Comparison of ENCODE assay signal across 8 cellular contexts in the genomic region with DNA sequence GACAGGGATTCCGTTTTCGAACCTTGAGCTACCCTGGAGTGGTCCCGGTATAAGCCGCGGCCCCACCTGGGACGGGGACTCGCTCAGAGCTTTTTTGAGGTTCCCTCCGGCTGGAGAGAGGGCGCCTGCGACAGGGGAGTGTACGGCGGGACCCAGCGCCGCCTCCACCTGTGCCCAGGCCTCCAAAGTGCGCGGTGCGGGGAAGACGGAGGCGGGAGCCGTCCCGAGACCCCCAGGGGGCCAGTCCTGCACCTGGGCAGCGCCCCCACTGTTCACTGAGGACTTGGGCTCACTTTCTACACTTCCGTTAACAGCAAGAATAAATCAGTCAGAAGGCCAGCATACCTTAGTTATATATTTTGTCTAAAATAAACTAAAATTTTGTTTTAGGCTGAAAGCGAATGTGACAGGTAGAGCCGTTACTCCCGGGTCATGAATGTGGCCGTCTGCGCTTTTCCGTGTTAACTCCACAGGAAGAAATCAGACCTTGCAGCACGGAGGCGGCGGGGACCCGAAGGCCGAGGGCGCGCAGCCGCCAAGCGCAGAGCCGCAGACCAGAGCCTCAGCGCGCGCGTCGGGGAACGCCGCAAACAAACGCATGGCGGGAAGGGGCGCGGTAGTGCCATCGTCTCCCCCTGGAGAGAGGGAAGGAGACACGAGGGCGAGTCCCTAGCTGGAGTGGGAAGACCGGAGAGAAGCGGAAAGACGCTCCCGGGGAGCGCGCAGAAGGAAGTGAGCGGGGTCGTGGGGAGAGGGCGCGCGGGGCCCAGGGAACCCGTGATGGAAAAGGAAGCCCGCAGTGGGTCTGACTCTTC. TPM values are rescaled to one million over a fixed set of nuclear protein-coding genes. Genes with fewer than 3 reads are reported as not detected.
DNase-seq lines count a peak whose midpoint lies in the region; ATAC-seq and TF ChIP-seq lines count a peak whose summit lies in the region.

No MANE protein-coding gene starts in this region.

- no peaks in the 10 kb centered on the region for H3K36me3 ChIP-seq in A673 (ENCODE audit: insufficient read depth, low read length, poor library complexity, severe bottlenecking)
- H3K36me3 ChIP-seq in KOPT-K1 (ENCODE audit: insufficient read depth, low read length) = no peaks in the 10 kb centered on the region
- no peaks in the 10 kb centered on the region for H3K36me3 ChIP-seq in heart right ventricle
- no peaks in the 10 kb centered on the region for H3K36me3 ChIP-seq in sigmoid colon

- H3K4me1 Mint-ChIP-seq in activated naive CD4-positive, alpha-beta T cell treated with anti-CD3 and anti-CD28 coated beads, Interleukin-2, amount 10 ng/mL, durations not matched to agents 7 days and 5 days = peaks cover 36% of the 10 kb centered on the region

- H3K27ac ChIP-seq in A673 (ENCODE audit: low read depth, low read length, poor library complexity, severe bottlenecking) = peak overlapping the region; percentile 84
- peak overlapping the region; percentile 85 for H3K27ac ChIP-seq in KOPT-K1 (ENCODE audit: low read depth, low read length, poor library complexity, severe bottlenecking)
- peak overlapping the region in 9 of 10 donors; percentile 80 to 96 (median 92) for H3K27ac ChIP-seq in heart right ventricle
- H3K27ac ChIP-seq in sigmoid colon = peak overlapping the region; percentile 82 to 93 (median 90)

- CTCF ChIA-PET in A673 (lab: Charles Lee) = no interaction called here
- CTCF ChIA-PET in activated naive CD4-positive, alpha-beta T cell treated with anti-CD3 and anti-CD28 coated beads, Interleukin-2, amount 10 ng/mL, durations not matched to agents 7 days and 5 days (lab: Charles Lee) = interaction anchor here (0.6 to 4.4 kb wide), 6 partner anchors 13 to 53 kb away, joined by 3 to 22 read pairs (median 4); a partner anchor contains a TSS

- H3K27me3 ChIP-seq in A673 (replicated peaks; ENCODE audit: insufficient read depth, low read depth, low read length, poor library complexity) = no peaks in the 10 kb centered on the region
- H3K27me3 ChIP-seq in heart right ventricle = peaks cover 0 to 5% (median 0%) of the 10 kb centered on the region in 7 donors
- H3K27me3 ChIP-seq in sigmoid colon = no peaks in the 10 kb centered on the region

- H3K9me3 Mint-ChIP-seq in activated naive CD4-positive, alpha-beta T cell treated with anti-CD3 and anti-CD28 coated beads, Interleukin-2, amount 10 ng/mL, durations not matched to agents 7 days and 5 days = no peaks in the 10 kb centered on the region

- H3K36me3 Mint-ChIP-seq in activated naive CD4-positive, alpha-beta T cell treated with anti-CD3 and anti-CD28 coated beads, Interleukin-2, amount 10 ng/mL, durations not matched to agents 7 days and 5 days = peaks cover 11% of the 10 kb centered on the region

- WGBS in heart right ventricle, 2 donors = 0% methylated on average over 66 of the region's 66 CpGs
- WGBS in sigmoid colon, 2 donors = 0 to 1% methylated on average over 66 of the region's 66 CpGs

- H3K9me3 ChIP-seq in A673 (ENCODE audit: low read depth, low read length, poor library complexity, severe bottlenecking) (no peaks in the 10 kb centered on the region), KOPT-K1 (ENCODE audit: insufficient read depth, low read length, poor library complexity, severe bottlenecking) (no peaks in the 10 kb centered on the region), heart right ventricle (no peaks in the 10 kb centered on the region), sigmoid colon (no peaks in the 10 kb centered on the region)

- no peak for TF ChIP-seq EP300 in sigmoid colon (IDR thresholded peaks at IDR 0.05)

- H3K27ac Mint-ChIP-seq in activated naive CD4-positive, alpha-beta T cell treated with anti-CD3 and anti-CD28 coated beads, Interleukin-2, amount 10 ng/mL, durations not matched to agents 7 days and 5 days = peak overlapping the region; percentile 95

- no TSS peak for BruUV-seq in A673 (replicated peaks; lab: Mats Ljungman, UMichigan)

- TF ChIP-seq CTCF in A673 (conservative IDR thresholded peaks at IDR 0.05; ENCODE audit: low read depth, low read length) (peak; percentile 38; the same call in 1 of the 2 replicates), GM20000 (IDR thresholded peaks at IDR 0.05; ENCODE audit: extremely low read depth, missing control alignments) (peak; percentile 42), heart right ventricle (IDR thresholded peaks at IDR 0.05) (peak in 6 of 9 donors; percentile 7 to 48 (median 35)), sigmoid colon (IDR thresholded peaks at IDR 0.05) (no peak)

- POLR2A ChIA-PET in A673 (lab: Charles Lee; ENCODE audit: low non-redundant PET) = no interaction called here

- no peak for TF ChIP-seq POLR2A in sigmoid colon (IDR thresholded peaks at IDR 0.05)

- peak overlapping the region; percentile 86 for H3K4me3 Mint-ChIP-seq in activated naive CD4-positive, alpha-beta T cell treated with anti-CD3 and anti-CD28 coated beads, Interleukin-2, amount 10 ng/mL, durations not matched to agents 7 days and 5 days

- DNase-seq in A673 (ENCODE audit: low spot score) (peak; percentile 60), GM20000 (ENCODE audit: low spot score) (peak; percentile 33), heart right ventricle (peak; percentile 36 to 63), sigmoid colon (peak; percentile 75), AG20443 (ENCODE audit: low spot score) (no peak), iPS-NIHi7 (ENCODE audit: extremely low spot score) (no peak)
- peak; percentile 64 for DNase-seq in activated naive CD4-positive, alpha-beta T cell treated with anti-CD3 and anti-CD28 coated beads, Interleukin-2, amount 10 ng/mL, durations not matched to agents 7 days and 5 days

- H3K4me1 ChIP-seq in A673 (ENCODE audit: insufficient read depth, low read length, poor library complexity, severe bottlenecking) = no peaks in the 10 kb centered on the region
- peaks cover 3 to 51% (median 24%) of the 10 kb centered on the region in 9 donors for H3K4me1 ChIP-seq in heart right ventricle
- peaks cover 7 to 33% (median 8%) of the 10 kb centered on the region in 4 donors for H3K4me1 ChIP-seq in sigmoid colon

- ATAC-seq in heart right ventricle = peak; percentile 4 to 26 (median 18)

- intact Hi-C loops in A673 (cut with micrococcal nuclease; ENCODE audit: unreplicated experiment) (loop anchor here (1.0 kb wide), 1 partner anchor 27 kb away; no protein-coding TSS in a partner anchor), heart right ventricle (cut with DNase I) (loop anchor here in 6 of 10 donors (1.0 to 5.0 kb wide), 8 partner anchors 15 to 71 kb away; a partner anchor contains a TSS), sigmoid colon (cut with DNase I) (loop anchor here (1.0 to 2.0 kb wide), 4 partner anchors 15 to 70 kb away; a partner anchor contains a TSS)

- H3K27me3 Mint-ChIP-seq in activated naive CD4-positive, alpha-beta T cell treated with anti-CD3 and anti-CD28 coated beads, Interleukin-2, amount 10 ng/mL, durations not matched to agents 7 days and 5 days = peaks cover 27% of the 10 kb centered on the region

- H3K4me3 ChIP-seq in A673 (ENCODE audit: low read depth, low read length, poor library complexity, severe bottlenecking) (peak overlapping the region; percentile 71), heart right ventricle (peak overlapping the region; percentile 66 to 96 (median 81)), sigmoid colon (peak overlapping the region; percentile 60 to 68 (median 64))

RNA-seq across cellular contexts. Expression of a gene that starts 14.1 kb away (rescaled TPM):
- total RNA-seq in A673 (2021) (0.96 TPM in 1 of 2 replicates, not detected in the other), heart right ventricle (1 to 10 TPM; 4.4 to 9.5 (median 6.0) TPM), sigmoid colon (1 to 10 TPM in 3 of 4 donors, under 1 TPM in 1; 0.55 to 2.1 (median 1.1) TPM)
- polyA plus RNA-seq in heart right ventricle (10 to 100 TPM in 1 of 2 donors, 1 to 10 TPM in 1; 3.9 to 30.8 TPM), sigmoid colon (1 to 10 TPM in 2 of 3 donors, under 1 TPM in 1; 0.60 to 5.3 (median 3.2) TPM)

RNA-seq across cellular contexts. Expression of a gene that starts 32.2 kb away (rescaled TPM):
- total RNA-seq in A673 (2021) (24.2 and 24.6 TPM in 2 replicates), heart right ventricle (10 to 100 TPM; 17.3 to 28.2 (median 26.0) TPM), sigmoid colon (10 to 100 TPM in 2 of 4 donors, 1 to 10 TPM in 2; 8.2 to 15.3 (median 11.8) TPM)
- polyA plus RNA-seq in heart right ventricle (10 to 100 TPM; 12.1 to 20.5 TPM), sigmoid colon (10 to 100 TPM; 13.2 to 25.3 (median 19.0) TPM)

RNA-seq across cellular contexts. Expression of a gene that starts 43.5 kb away (rescaled TPM):
- total RNA-seq in A673 (2021) (not detected in 2 replicates), heart right ventricle (not detected), sigmoid colon (not detected)
- polyA plus RNA-seq in heart right ventricle (not detected), sigmoid colon (not detected)

RNA-seq across cellular contexts. Expression of a gene that starts 52.8 kb away (rescaled TPM):
- 1,719 and 1,726 TPM in 2 replicates for total RNA-seq in A673 (2021)
- total RNA-seq in heart right ventricle = 100 to 1,000 TPM; 581 to 916 (median 631) TPM
- 1,000 to 10,000 TPM; 1,025 to 2,221 TPM for polyA plus RNA-seq in heart right ventricle
- total RNA-seq in sigmoid colon = 1,000 to 10,000 TPM; 2,029 to 2,209 (median 2,163) TPM
- 1,000 to 10,000 TPM; 1,821 to 2,943 (median 2,181) TPM for polyA plus RNA-seq in sigmoid colon

RNA-seq across cellular contexts. Expression of a gene that starts 59.9 kb away (rescaled TPM):
- total RNA-seq in A673 (2021) = not detected in 2 replicates
- not detected for total RNA-seq in heart right ventricle
- not detected for polyA plus RNA-seq in heart right ventricle
- not detected for total RNA-seq in sigmoid colon
- not detected for polyA plus RNA-seq in sigmoid colon

Comparison
In these comparisons a context has a peak if more than half of its experiments do, and no peak if none do; other contexts are left out.
1. DNase-seq: peak in A673 (single experiment), GM20000 (single experiment), activated naive CD4-positive, alpha-beta T cell treated with anti-CD3 and anti-CD28 coated beads, Interleukin-2, amount 10 ng/mL, durations not matched to agents 7 days and 5 days (single experiment), heart right ventricle (2 of 2) and sigmoid colon (single experiment); none in AG20443 (single experiment) and iPS-NIHi7 (single experiment).
2. CTCF ChIP-seq: peak in A673 (single experiment), GM20000 (single experiment) and heart right ventricle (6 of 9); none in sigmoid colon (0 of 4).
3. Peak in every context shown above with its lines, with median percentiles within 50 percentile points of each other: H3K27ac ChIP-seq and H3K4me3 ChIP-seq.